ENCODE assay signal across 35 cellular contexts in the genomic region with DNA sequence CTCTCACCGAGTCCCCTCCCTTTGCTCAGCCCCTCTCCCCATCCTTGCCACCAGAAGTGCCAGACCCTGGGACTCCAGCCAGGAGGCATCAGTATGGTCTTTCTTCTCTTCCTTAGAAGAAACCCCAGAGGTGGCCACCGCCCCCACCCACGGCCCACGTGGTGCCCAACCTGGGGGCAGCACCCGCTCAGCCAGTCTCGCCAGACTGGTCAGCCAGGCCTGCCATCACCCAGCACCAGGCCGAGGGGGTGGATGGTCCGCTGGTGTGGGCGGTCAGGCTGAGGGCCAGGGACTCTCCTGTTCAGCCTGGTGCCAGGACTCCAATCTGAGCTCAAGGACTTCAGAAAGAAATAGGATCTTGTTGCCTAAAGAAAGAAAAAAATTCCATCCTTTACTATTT. TPM values are rescaled to one million over a fixed set of nuclear protein-coding genes. Genes with fewer than 3 reads are reported as not detected.
DNase-seq lines count a peak whose midpoint lies in the region; ATAC-seq, FAIRE-seq and TF ChIP-seq lines count a peak whose summit lies in the region.
"Had no signal": no experiment of that assay in that cellular context is flagged by ENCODE, and none has a peak within 500 bp of the region (broad histone marks: within the 10 kb centered on the region; RNA-seq: fewer than 3 reads in every experiment).

No MANE protein-coding gene starts in this region.

- intact Hi-C loops in natural killer cell (cut with micrococcal nuclease), result no loop called here

- peaks cover 18 to 21% of the 10 kb centered on the region in 2 donors for H3K4me1 Mint-ChIP-seq in natural killer cell treated with Interleukin-12 subunit alpha and Interleukin-12 subunit beta and Interleukin-15 and Interleukin-18, amount 100 ng/mL, for 72 hours (ENCODE audit: low read depth in 2 of 2)
- H3K4me1 Mint-ChIP-seq in natural killer cell (peaks cover 25 to 26% of the 10 kb centered on the region in 2 donors), nephron (peaks cover 37% of the 10 kb centered on the region)

- FAIRE-seq in GM12891 (lab: Jason Lieb, UNC), result no peak
- FAIRE-seq: small intestine had no signal

- ATAC-seq in natural killer cell treated with Interleukin-12 subunit alpha and Interleukin-12 subunit beta and Interleukin-15 and Interleukin-18, amount 100 ng/mL, for 72 hours, result peak in 1 of 2 donors; percentile 41
- ATAC-seq in natural killer cell (no peak), HG02588 (IDR thresholded peaks at IDR 0.05; ENCODE audit: unreplicated experiment) (no peak)
- ATAC-seq: activated T-cell treated with anti-CD3 and anti-CD28 coated beads, Interleukin-2, amount 50 U/mL, for 72 hours; SK-N-SH treated with all-trans-retinoic acid at 6 μM for 48 hours had no signal

- H3K27me3 Mint-ChIP-seq in natural killer cell treated with Interleukin-12 subunit alpha and Interleukin-12 subunit beta and Interleukin-15 and Interleukin-18, amount 100 ng/mL, for 72 hours, result peaks cover 35 to 36% of the 10 kb centered on the region in 2 donors
- H3K27me3 Mint-ChIP-seq in natural killer cell (ENCODE audit: low read depth in 2 of 2), result peaks cover 18 to 36% of the 10 kb centered on the region in 2 donors
- peaks cover 25% of the 10 kb centered on the region for H3K27me3 Mint-ChIP-seq in nephron (ENCODE audit: low read depth)

- peak; percentile 44 for DNase-seq in natural killer cell treated with Interleukin-12 subunit alpha and Interleukin-12 subunit beta and Interleukin-15 and Interleukin-18, amount 100 ng/mL, for 72 hours (ENCODE audit: low spot score)
- no peak for DNase-seq in natural killer cell
- DNase-seq in NCI-H146 treated with DMSO at 0.1 percent for 48 hours (lab: John Stamatoyannopoulos, UW; ENCODE audit: unreplicated experiment), result no peak
- no peak for DNase-seq in GM12891 (ENCODE audit: insufficient read length, low spot score)
- DNase-seq in NCI-H226, result no peak
- DNase-seq: ACHN; activated CD4-positive, alpha-beta T cell treated with anti-CD3 and anti-CD28 coated beads for 48 hours; activated naive CD4-positive, alpha-beta T cell; activated T-cell treated with anti-CD3 and anti-CD28 coated beads, Interleukin-2, amount 50 U/mL, for 72 hours; DMS79; GF-D8; HCEC 1CT; hypothalamus; immature natural killer cell; left ventricle myocardium inferior; naive B cell; NCI-H1105 treated with DMSO at 0.1 percent for 48 hours; NCI-H2029 treated with DMSO at 0.1 percent for 48 hours; NCI-H446; NCI-H82; occipital lobe; small intestine; stimulated activated CD4-positive, alpha-beta T cell treated with anti-CD3 and anti-CD28 coated beads, Interleukin-1b, Interleukin-23, amount 100 ng/mL, for 48 hours; stimulated activated CD8-positive, alpha-beta memory T cell treated with anti-CD3 and anti-CD28 coated beads, Interleukin-4, amount 100 ng/mL, for 48 hours; stomach had no signal

- peak overlapping the region; percentile 100 for H3K27ac ChIP-seq in VCaP
- H3K27ac ChIP-seq: stomach, tibial artery had no signal

- H3K27ac Mint-ChIP-seq in natural killer cell treated with Interleukin-12 subunit alpha and Interleukin-12 subunit beta and Interleukin-15 and Interleukin-18, amount 100 ng/mL, for 72 hours, result no peak overlapping the region
- H3K27ac Mint-ChIP-seq in natural killer cell (no peak overlapping the region), nephron (peak overlapping the region in 2 of 3 experiments; percentile 52 to 72)
- H3K27ac Mint-ChIP-seq: activated T-cell treated with anti-CD3 and anti-CD28 coated beads, Interleukin-2, amount 50 U/mL, for 72 hours; brain; immature natural killer cell had no signal

- H3K36me3 Mint-ChIP-seq in natural killer cell treated with Interleukin-12 subunit alpha and Interleukin-12 subunit beta and Interleukin-15 and Interleukin-18, amount 100 ng/mL, for 72 hours, result no peaks in the 10 kb centered on the region
- H3K36me3 Mint-ChIP-seq in natural killer cell (no peaks in the 10 kb centered on the region), nephron (ENCODE audit: low read depth) (no peaks in the 10 kb centered on the region)
- H3K36me3 Mint-ChIP-seq: brain, immature natural killer cell, naive B cell had no signal

- no peak for TF ChIP-seq CTCF in natural killer cell (IDR thresholded peaks at IDR 0.05)
- no peak for TF ChIP-seq CTCF in VCaP (conservative IDR thresholded peaks at IDR 0.05)
- no peak for TF ChIP-seq CTCF in nephron (IDR thresholded peaks at IDR 0.05; ENCODE audit: unreplicated experiment in 3 of 3)

- no peak overlapping the region for H3K4me3 Mint-ChIP-seq in natural killer cell treated with Interleukin-12 subunit alpha and Interleukin-12 subunit beta and Interleukin-15 and Interleukin-18, amount 100 ng/mL, for 72 hours
- H3K4me3 Mint-ChIP-seq in natural killer cell (no peak overlapping the region), nephron (no peak overlapping the region)
- H3K4me3 Mint-ChIP-seq: activated T-cell treated with anti-CD3 and anti-CD28 coated beads, Interleukin-2, amount 50 U/mL, for 72 hours; brain; immature natural killer cell; naive B cell had no signal

- no peak for TF ChIP-seq POLR2A in GM12891 (IDR thresholded peaks at IDR 0.05; ENCODE audit: low read depth, low read length)

- H3K9me3 Mint-ChIP-seq in natural killer cell treated with Interleukin-12 subunit alpha and Interleukin-12 subunit beta and Interleukin-15 and Interleukin-18, amount 100 ng/mL, for 72 hours, result no peaks in the 10 kb centered on the region
- H3K9me3 Mint-ChIP-seq in natural killer cell (no peaks in the 10 kb centered on the region), nephron (no peaks in the 10 kb centered on the region)
- H3K9me3 Mint-ChIP-seq: activated T-cell treated with anti-CD3 and anti-CD28 coated beads, Interleukin-2, amount 50 U/mL, for 72 hours; immature natural killer cell; naive B cell had no signal

TF ChIP-seq in GM12891, 5 proteins besides CTCF, POLR2A, EP300 and RAD21:
- TF ChIP-seq POLR2AphosphoS5 (IDR thresholded peaks at IDR 0.05; ENCODE audit: low read depth, low read length), result no peak
- TF ChIP-seq SPI1 (IDR thresholded peaks at IDR 0.05; ENCODE audit: low read depth, low read length), result no peak
- TF ChIP-seq TAF1 (IDR thresholded peaks at IDR 0.05; ENCODE audit: low read depth, low read length), result no peak
- TF ChIP-seq PAX5 (IDR thresholded peaks at IDR 0.05; ENCODE audit: insufficient read depth, low read length, severe bottlenecking), result no peak
- TF ChIP-seq POU2F2 (IDR thresholded peaks at IDR 0.05; ENCODE audit: low read depth, low read length), result no peak

RNA-seq across cellular contexts. Expression of gene CLDN4, which starts 5.8 kb away (rescaled TPM):
- not detected for total RNA-seq in natural killer cell treated with Interleukin-12 subunit alpha and Interleukin-12 subunit beta and Interleukin-15 and Interleukin-18, amount 100 ng/mL, for 72 hours
- under 1 TPM; 0.09 to 0.30 (median 0.20) TPM for total RNA-seq in natural killer cell
- polyA plus RNA-seq in GM12891 (2012; ENCODE audit: low read depth, missing spikeins), result 0.05 TPM
- total RNA-seq: T-helper 2 cell treated with Interferon-gamma antibody and Interleukin-4, amounts not matched to agents 100 ng/mL and 5 ng/mL, for 36 hours had no signal
- polyA plus RNA-seq: immature natural killer cell had no signal

RNA-seq across cellular contexts. Expression of gene METTL27, which starts 17.3 kb away (rescaled TPM):
- not detected for total RNA-seq in natural killer cell treated with Interleukin-12 subunit alpha and Interleukin-12 subunit beta and Interleukin-15 and Interleukin-18, amount 100 ng/mL, for 72 hours
- 1 to 10 TPM in 1 of 3 donors, not detected in 2; 1.2 TPM for total RNA-seq in natural killer cell
- 0.41 TPM for polyA plus RNA-seq in GM12891 (2012; ENCODE audit: low read depth, missing spikeins)

RNA-seq across cellular contexts. Expression of gene TMEM270, which starts 36.0 kb away (rescaled TPM):
- not detected for total RNA-seq in natural killer cell treated with Interleukin-12 subunit alpha and Interleukin-12 subunit beta and Interleukin-15 and Interleukin-18, amount 100 ng/mL, for 72 hours
- not detected for total RNA-seq in natural killer cell
- not detected for polyA plus RNA-seq in GM12891 (2012; ENCODE audit: low read depth, missing spikeins)
- total RNA-seq: activated T-cell treated with anti-CD3 and anti-CD28 coated beads, Interleukin-2, amount 50 U/mL, for 72 hours; Caco-2; cerebellum; left ventricle myocardium inferior; occipital lobe; stomach; T-helper 2 cell treated with Interferon-gamma antibody and Interleukin-4, amounts not matched to agents 100 ng/mL and 5 ng/mL, for 36 hours had no signal
- polyA plus RNA-seq: BJ, immature natural killer cell, stomach had no signal

RNA-seq across cellular contexts. Expression of gene CLDN3, which starts 54.9 kb away (rescaled TPM):
- total RNA-seq in natural killer cell treated with Interleukin-12 subunit alpha and Interleukin-12 subunit beta and Interleukin-15 and Interleukin-18, amount 100 ng/mL, for 72 hours, result not detected
- total RNA-seq in natural killer cell, result not detected
- polyA plus RNA-seq in GM12891 (2012; ENCODE audit: low read depth, missing spikeins), result not detected
- total RNA-seq: activated T-cell treated with anti-CD3 and anti-CD28 coated beads, Interleukin-2, amount 50 U/mL, for 72 hours; left ventricle myocardium inferior; occipital lobe; T-helper 2 cell treated with Interferon-gamma antibody and Interleukin-4, amounts not matched to agents 100 ng/mL and 5 ng/mL, for 36 hours had no signal
- polyA plus RNA-seq: BJ, immature natural killer cell had no signal

Comparison
In these comparisons a context has a peak if more than half of its experiments do, and no peak if none do; other contexts are left out.
1. H3K27ac Mint-ChIP-seq: peak in nephron (2 of 3); none in natural killer cell treated with Interleukin-12 subunit alpha and Interleukin-12 subunit beta and Interleukin-15 and Interleukin-18, amount 100 ng/mL, for 72 hours (0 of 2) and natural killer cell (0 of 2).